1 cellular context compared by ENCODE assay signal in genomic region chr3:149958171-149958796, GRCh38.
TF ChIP-seq lines count a peak whose summit lies in the region.

No MANE protein-coding gene starts in this region.

TF ChIP-seq in HepG2, 621 proteins besides CTCF, POLR2A, EP300 and RAD21 (continued from another document):
- no peak for TF ChIP-seq NR1H2 (CRISPR knock-in tag; IDR thresholded peaks at IDR 0.05; ENCODE audit: borderline replicate concordance, low read depth)
- TF ChIP-seq ZNF7 (CRISPR knock-in tag; IDR thresholded peaks at IDR 0.05): no peak
- TF ChIP-seq ZNF784 (CRISPR knock-in tag; IDR thresholded peaks at IDR 0.05; ENCODE audit: borderline replicate concordance): no peak
- no peak for TF ChIP-seq YY1 (IDR thresholded peaks at IDR 0.05; ENCODE audit: insufficient read depth, insufficient replicate concordance, low read depth, low read length)
- TF ChIP-seq THYN1 (CRISPR knock-in tag; IDR thresholded peaks at IDR 0.05; ENCODE audit: borderline replicate concordance, low read depth): no peak
- TF ChIP-seq ZNF264 (CRISPR knock-in tag; IDR thresholded peaks at IDR 0.05): no peak
- TF ChIP-seq ZNF329 (CRISPR knock-in tag; IDR thresholded peaks at IDR 0.05; ENCODE audit: low read depth): no peak
- TF ChIP-seq FOXP1 (IDR thresholded peaks at IDR 0.05): no peak
- no peak for TF ChIP-seq FOXP1 (CRISPR knock-in tag; IDR thresholded peaks at IDR 0.05)
- TF ChIP-seq JUN (CRISPR knock-in tag; IDR thresholded peaks at IDR 0.05): no peak
- TF ChIP-seq IRX3 (CRISPR knock-in tag; IDR thresholded peaks at IDR 0.05; ENCODE audit: borderline replicate concordance, low read depth): no peak
- TF ChIP-seq ZNF441 (CRISPR knock-in tag; IDR thresholded peaks at IDR 0.05; ENCODE audit: borderline replicate concordance): no peak
- TF ChIP-seq ZFAT (CRISPR knock-in tag; conservative IDR thresholded peaks at IDR 0.05): no peak
- TF ChIP-seq TRIM22 (IDR thresholded peaks at IDR 0.05): no peak
- TF ChIP-seq ZFP82 (CRISPR knock-in tag; IDR thresholded peaks at IDR 0.05; ENCODE audit: borderline replicate concordance): no peak
TF ChIP-seq in HepG2: peak in this region for 0.
